ENCODE assay signal across 10 cellular contexts in genomic region chr9:137221477-137222111, GRCh38. TPM values are rescaled to one million over a fixed set of nuclear protein-coding genes. Genes with fewer than 3 reads are reported as not detected.
A peak's percentile ranks its signal among the peaks of the same experiment; 100 is the strongest.
DNase-seq lines count a peak whose midpoint lies in the region; ATAC-seq, FAIRE-seq and TF ChIP-seq lines count a peak whose summit lies in the region.
"Had no signal": no experiment of that assay in that cellular context is flagged by ENCODE, and none has a peak within 500 bp of the region (broad histone marks: within the 10 kb centered on the region; RNA-seq: fewer than 3 reads in every experiment).

No MANE protein-coding gene starts in this region.

- no peak overlapping the region for H2AFZ ChIP-seq in HepG2 (ENCODE audit: low read length)

- no peak for TF ChIP-seq POLR2A in HepG2 (IDR thresholded peaks at IDR 0.05; ENCODE audit: insufficient read depth in 1 of 2, low read depth in 2 of 2, low read length in 2 of 2)

- TF ChIP-seq CTCF in HepG2 (CRISPR knock-in tag; IDR thresholded peaks at IDR 0.05) = no peak
- no peak for TF ChIP-seq CTCF in endothelial cell (IDR thresholded peaks at IDR 0.05; ENCODE audit: unreplicated experiment)

- H3K27ac Mint-ChIP-seq in stimulated activated naive CD8-positive, alpha-beta T cell treated with anti-CD3 and anti-CD28 coated beads, Interleukin-15, amount 100 ng/mL, for 72 hours = no peak overlapping the region
- no peak overlapping the region for H3K27ac Mint-ChIP-seq in endothelial cell (ENCODE audit: unreplicated experiment)

- peaks cover 22% of the 10 kb centered on the region for H3K4me1 Mint-ChIP-seq in stimulated activated naive CD8-positive, alpha-beta T cell treated with anti-CD3 and anti-CD28 coated beads, Interleukin-15, amount 100 ng/mL, for 72 hours
- no peaks in the 10 kb centered on the region for H3K4me1 Mint-ChIP-seq in endothelial cell (ENCODE audit: unreplicated experiment)

- peaks cover 3% of the 10 kb centered on the region for H3K79me2 ChIP-seq in HepG2 (ENCODE audit: insufficient read depth, low read length)

- no peaks in the 10 kb centered on the region for H3K36me3 ChIP-seq in HepG2 (replicated peaks in 1 of 2; ENCODE audit: control insufficient read depth in 1 of 2, insufficient read depth in 2 of 2, low read length in 2 of 2)
- no peaks in the 10 kb centered on the region for H3K36me3 ChIP-seq in aorta (ENCODE audit: control insufficient read depth in 1 of 2, insufficient read depth in 2 of 2, low read length in 1 of 2)
- no peaks in the 10 kb centered on the region for H3K36me3 ChIP-seq in MG63

- H3K9me3 ChIP-seq in HepG2 (ENCODE audit: low read length) (no peaks in the 10 kb centered on the region), aorta (ENCODE audit: control insufficient read depth, low read length) (no peaks in the 10 kb centered on the region), MG63 (no peaks in the 10 kb centered on the region)

- POLR2A ChIA-PET in HepG2 (lab: Yijun Ruan, JAX) = interaction anchor here (0.6 to 13.4 kb wide), 8 partner anchors 13 to 135 kb away, joined by 3 to 225 read pairs (median 24); partner anchors contain the start of genes MAN1B1, NDOR1, TMEM203 and TPRN

- no peak for DNase-seq in stimulated activated naive CD8-positive, alpha-beta T cell treated with anti-CD3 and anti-CD28 coated beads, Interleukin-15, amount 100 ng/mL, for 72 hours
- DNase-seq in stimulated activated naive CD8-positive, alpha-beta T cell treated with anti-CD3 and anti-CD28 coated beads, Interleukin-15, Interleukin-2, amounts not matched to agents 100 U/mL and 50 U/mL, for 24 hours = no peak
- DNase-seq in HepG2 (ENCODE audit: low spot score) = no peak
- DNase-seq in aorta = no peak
- DNase-seq in amniotic stem cell (lab: John Stamatoyannopoulos, UW) = no peak
- DNase-seq in endothelial cell (ENCODE audit: low spot score) = no peak
- no peak for DNase-seq in MG63

- CTCF ChIA-PET in HepG2 (lab: Yijun Ruan, JAX; ENCODE audit: low intra/inter-chr PET ratio, low total read pairs) = no interaction called here

- H3K36me3 Mint-ChIP-seq in endothelial cell (ENCODE audit: low read depth, unreplicated experiment) = no peaks in the 10 kb centered on the region

- BruUV-seq in HepG2 (replicated peaks; lab: Mats Ljungman, UMichigan) = no TSS peak

- ATAC-seq in stimulated activated naive CD8-positive, alpha-beta T cell treated with anti-CD3 and anti-CD28 coated beads, Interleukin-15, amount 100 ng/mL, for 72 hours = no peak
- ATAC-seq in stimulated activated naive CD8-positive, alpha-beta T cell treated with anti-CD3 and anti-CD28 coated beads, Interleukin-15, Interleukin-2, amounts not matched to agents 100 U/mL and 50 U/mL, for 24 hours = no peak
- ATAC-seq in HepG2 (peak; percentile 2), aorta (ENCODE audit: low FRiP score) (no peak)

- H3K27me3 ChIP-seq in HepG2 (ENCODE audit: control insufficient read depth in 1 of 2, insufficient read depth in 2 of 2, low read length in 2 of 2) = no peaks in the 10 kb centered on the region; a peak in 1 of 5 replicates
- H3K27me3 ChIP-seq in aorta (ENCODE audit: control insufficient read depth in 1 of 2, insufficient read depth in 2 of 2, low read length in 1 of 2) = no peaks in the 10 kb centered on the region
- no peaks in the 10 kb centered on the region for H3K27me3 ChIP-seq in MG63

- peak overlapping the region; percentile 9 to 29 for H3K4me3 Mint-ChIP-seq in stimulated activated naive CD8-positive, alpha-beta T cell treated with anti-CD3 and anti-CD28 coated beads, Interleukin-15, amount 100 ng/mL, for 72 hours
- H3K4me3 Mint-ChIP-seq in endothelial cell (ENCODE audit: unreplicated experiment) = no peak overlapping the region

- intact Hi-C loops in HepG2 (cut with micrococcal nuclease; ENCODE audit: unreplicated experiment) (loop anchor here (2.0 kb wide), 2 partner anchors 15 to 21 kb away; partner anchors contain the start of gene TPRN), aorta (cut with DNase I) (no loop called here)

- H3K4me1 ChIP-seq in HepG2 (ENCODE audit: insufficient read depth, low read length) (peaks cover 62% of the 10 kb centered on the region), aorta (ENCODE audit: control insufficient read depth in 1 of 2, insufficient read depth in 2 of 2, low read length in 2 of 2) (no peaks in the 10 kb centered on the region)

- H3K4me3 ChIP-seq in HepG2 (replicated peaks in 1 of 3; ENCODE audit: insufficient read depth in 1 of 3, low read depth in 2 of 3, low read length in 3 of 3) (peak overlapping the region; percentile 55 to 64 (median 59); a peak in 4 of 6 replicates), aorta (ENCODE audit: low read length in 2 of 2) (peak overlapping the region; percentile 3 to 40), MG63 (no peak overlapping the region)

- peak overlapping the region; percentile 57 for H3K9ac ChIP-seq in HepG2 (ENCODE audit: insufficient read depth, low read depth, low read length)

- TF ChIP-seq RAD21 in HepG2 (CRISPR knock-in tag; IDR thresholded peaks at IDR 0.05) = no peak

- no peaks in the 10 kb centered on the region for H3K9me3 Mint-ChIP-seq in stimulated activated naive CD8-positive, alpha-beta T cell treated with anti-CD3 and anti-CD28 coated beads, Interleukin-15, amount 100 ng/mL, for 72 hours
- no peaks in the 10 kb centered on the region for H3K9me3 Mint-ChIP-seq in endothelial cell (ENCODE audit: unreplicated experiment)

- no peak for TF ChIP-seq EP300 in HepG2 (IDR thresholded peaks at IDR 0.05; ENCODE audit: low read depth in 2 of 2, low read length in 2 of 2)
- no peak for TF ChIP-seq EP300 in HepG2 (CRISPR knock-in tag; IDR thresholded peaks at IDR 0.05; ENCODE audit: borderline replicate concordance)

- WGBS in HepG2 (ENCODE audit: low lambda C conversion rate) = no CpG with 5 or more reads among the region's 61 CpGs
- WGBS in aorta, 2 donors = 8 to 9% methylated on average over 39 to 61 of the region's 61 CpGs

- in situ Hi-C loops in HepG2 (cut with HindIII; ENCODE audit: extremely low pct_ligation_motif_present, low pct_unique_long_range_greater_than_20kb) = no loop called here

- no peak for FAIRE-seq in HepG2 (lab: Jason Lieb, UNC)

- peaks cover 4% of the 10 kb centered on the region; the same call in 1 of the 2 replicates for H4K20me1 ChIP-seq in HepG2 (ENCODE audit: insufficient read depth, low read length)

- H3K4me2 ChIP-seq in HepG2 (ENCODE audit: low read depth, low read length) = peak overlapping the region; percentile 56

- no peaks in the 10 kb centered on the region for H3K27me3 Mint-ChIP-seq in stimulated activated naive CD8-positive, alpha-beta T cell treated with anti-CD3 and anti-CD28 coated beads, Interleukin-15, amount 100 ng/mL, for 72 hours
- peaks cover 12% of the 10 kb centered on the region for H3K27me3 Mint-ChIP-seq in endothelial cell (ENCODE audit: unreplicated experiment)

- H3K27ac ChIP-seq in angular gyrus (ENCODE audit: low read depth, low read length) = peak overlapping the region; percentile 62
- H3K27ac ChIP-seq in HepG2 (ENCODE audit: extremely low read length, insufficient read depth, low read length) = peak overlapping the region; percentile 65
- no peak overlapping the region for H3K27ac ChIP-seq in aorta (ENCODE audit: low read depth in 1 of 2, low read length in 2 of 2)
- H3K27ac ChIP-seq: GM23248 had no signal

RNA-seq across cellular contexts. Expression of gene RNF208, which starts 0.4 kb away (rescaled TPM):
- total RNA-seq in HepG2 (2016; rRNA removed; fragmentation: Illumina TruSeq; extraction: Trizol) = 1.8 and 2.1 TPM in 2 replicates
- 1.2 and 1.4 TPM in 2 replicates for total RNA-seq in HepG2 (2016; cell fraction: cytosol; rRNA removed; fragmentation: Illumina TruSeq; extraction: Trizol; ENCODE audit: low read depth)
- total RNA-seq in HepG2 (2016; cell fraction: insoluble cytoplasmic fraction; rRNA removed; fragmentation: Illumina TruSeq; extraction: Trizol) = 1.2 and 2.1 TPM in 2 replicates
- total RNA-seq in HepG2 (2016; cell fraction: membrane; rRNA removed; fragmentation: Illumina TruSeq; extraction: Trizol) = 3.7 and 4.2 TPM in 2 replicates
- 0.99 and 1.3 TPM in 2 replicates for total RNA-seq in HepG2 (2016; cell fraction: nucleus; rRNA removed; fragmentation: Illumina TruSeq; extraction: Trizol)
- 1.6 and 2.0 TPM in 2 replicates for polyA plus RNA-seq in HepG2 (2011; rRNA removed)
- 0.99 and 1.4 TPM in 2 replicates for polyA plus RNA-seq in HepG2 (2011; cell fraction: cytosol; rRNA removed)
- polyA plus RNA-seq in HepG2 (2011; cell fraction: nucleus; rRNA removed) = 14.1 and 17.8 TPM in 2 replicates
- polyA plus RNA-seq in HepG2 (2012) = 9.0 and 16.1 TPM in 2 replicates
- 28.1 and 30.5 TPM in 2 replicates for polyA plus RNA-seq in HepG2 (2016; cell fraction: cytosol; fragmentation: Illumina TruSeq; extraction: Trizol; ENCODE audit: low read depth)
- polyA plus RNA-seq in HepG2 (2016; cell fraction: insoluble cytoplasmic fraction; fragmentation: Illumina TruSeq; extraction: Trizol; ENCODE audit: low read depth) = 15.2 and 22.0 TPM in 2 replicates
- polyA plus RNA-seq in HepG2 (2016; cell fraction: membrane; fragmentation: Illumina TruSeq; extraction: Trizol; ENCODE audit: low read depth) = 36.0 and 38.6 TPM in 2 replicates
- polyA plus RNA-seq in HepG2 (2016; cell fraction: nucleus; fragmentation: Illumina TruSeq; extraction: Trizol; ENCODE audit: insufficient read depth, low read depth) = 23.4 and 23.9 TPM in 2 replicates
- 4.1 TPM in 1 of 2 replicates, not detected in the other for polyA minus RNA-seq in HepG2 (2011; rRNA and poly(A)+ RNA removed; ENCODE audit: low replicate concordance)
- 3.5 and 4.5 TPM in 2 replicates for polyA minus RNA-seq in HepG2 (2011; cell fraction: cytosol; rRNA and poly(A)+ RNA removed)
- polyA minus RNA-seq in HepG2 (2011; cell fraction: nucleus; rRNA and poly(A)+ RNA removed) = 0.62 and 0.77 TPM in 2 replicates
- 1 to 10 TPM; 2.2 to 3.4 TPM for total RNA-seq in aorta
- polyA plus RNA-seq in aorta = 10 to 100 TPM in 1 of 2 donors, 1 to 10 TPM in 1; 2.9 to 11.8 TPM
- 1.1 TPM for total RNA-seq in endothelial cell (ENCODE audit: unreplicated experiment)
- not detected in 2 replicates for total RNA-seq in MG63 (2014; rRNA removed; shearing (Covaris generic); ENCODE audit: low replicate concordance)

RNA-seq across cellular contexts. Expression of gene CYSRT1, which starts 3.4 kb away (rescaled TPM):
- total RNA-seq in HepG2 (2016; rRNA removed; fragmentation: Illumina TruSeq; extraction: Trizol) (2.1 and 3.4 TPM in 2 replicates), aorta (not detected), endothelial cell (ENCODE audit: unreplicated experiment) (1.4 TPM)
- 1.8 and 1.9 TPM in 2 replicates for total RNA-seq in HepG2 (2016; cell fraction: cytosol; rRNA removed; fragmentation: Illumina TruSeq; extraction: Trizol; ENCODE audit: low read depth)
- 2.7 and 3.3 TPM in 2 replicates for total RNA-seq in HepG2 (2016; cell fraction: insoluble cytoplasmic fraction; rRNA removed; fragmentation: Illumina TruSeq; extraction: Trizol)
- total RNA-seq in HepG2 (2016; cell fraction: membrane; rRNA removed; fragmentation: Illumina TruSeq; extraction: Trizol) = 1.3 and 1.4 TPM in 2 replicates
- 1.1 and 1.2 TPM in 2 replicates for total RNA-seq in HepG2 (2016; cell fraction: nucleus; rRNA removed; fragmentation: Illumina TruSeq; extraction: Trizol)
- polyA plus RNA-seq in HepG2 (2011; rRNA removed) (1.5 and 1.7 TPM in 2 replicates), aorta (1 to 10 TPM in 1 of 2 donors, not detected in 1; 1.1 TPM)
- 0.82 and 1.8 TPM in 2 replicates for polyA plus RNA-seq in HepG2 (2011; cell fraction: cytosol; rRNA removed)
- polyA plus RNA-seq in HepG2 (2011; cell fraction: nucleus; rRNA removed) = 0.95 and 1.2 TPM in 2 replicates
- 0.80 and 1.1 TPM in 2 replicates for polyA plus RNA-seq in HepG2 (2012)
- 1.2 and 1.3 TPM in 2 replicates for polyA plus RNA-seq in HepG2 (2016; cell fraction: cytosol; fragmentation: Illumina TruSeq; extraction: Trizol; ENCODE audit: low read depth)
- polyA plus RNA-seq in HepG2 (2016; cell fraction: insoluble cytoplasmic fraction; fragmentation: Illumina TruSeq; extraction: Trizol; ENCODE audit: low read depth) = 3.0 and 3.6 TPM in 2 replicates
- 1.1 and 1.3 TPM in 2 replicates for polyA plus RNA-seq in HepG2 (2016; cell fraction: membrane; fragmentation: Illumina TruSeq; extraction: Trizol; ENCODE audit: low read depth)
- polyA plus RNA-seq in HepG2 (2016; cell fraction: nucleus; fragmentation: Illumina TruSeq; extraction: Trizol; ENCODE audit: insufficient read depth, low read depth) = 1.2 and 2.1 TPM in 2 replicates
- polyA minus RNA-seq in HepG2 (2011; rRNA and poly(A)+ RNA removed; ENCODE audit: low replicate concordance) = 2.1 and 2.5 TPM in 2 replicates
- 0.49 and 0.97 TPM in 2 replicates for polyA minus RNA-seq in HepG2 (2011; cell fraction: cytosol; rRNA and poly(A)+ RNA removed)
- polyA minus RNA-seq in HepG2 (2011; cell fraction: nucleus; rRNA and poly(A)+ RNA removed) = 0.52 and 0.87 TPM in 2 replicates
- total RNA-seq in MG63 (2014; rRNA removed; shearing (Covaris generic); ENCODE audit: low replicate concordance) = 0.89 and 1.5 TPM in 2 replicates

RNA-seq across cellular contexts. Expression of gene RNF224, which starts 5.7 kb away (rescaled TPM):
- total RNA-seq in HepG2 (2016; rRNA removed; fragmentation: Illumina TruSeq; extraction: Trizol) = 0.09 and 0.10 TPM in 2 replicates
- not detected in 2 replicates for total RNA-seq in HepG2 (2016; cell fraction: cytosol; rRNA removed; fragmentation: Illumina TruSeq; extraction: Trizol; ENCODE audit: low read depth)
- not detected in 2 replicates for total RNA-seq in HepG2 (2016; cell fraction: insoluble cytoplasmic fraction; rRNA removed; fragmentation: Illumina TruSeq; extraction: Trizol)
- 0.12 TPM in 1 of 2 replicates, not detected in the other for total RNA-seq in HepG2 (2016; cell fraction: membrane; rRNA removed; fragmentation: Illumina TruSeq; extraction: Trizol)
- total RNA-seq in HepG2 (2016; cell fraction: nucleus; rRNA removed; fragmentation: Illumina TruSeq; extraction: Trizol) = not detected in 2 replicates
- not detected in 2 replicates for polyA plus RNA-seq in HepG2 (2011; rRNA removed)
- 0.03 and 0.04 TPM in 2 replicates for polyA plus RNA-seq in HepG2 (2011; cell fraction: cytosol; rRNA removed)
- polyA plus RNA-seq in HepG2 (2011; cell fraction: nucleus; rRNA removed) = 0.07 and 0.11 TPM in 2 replicates
- polyA plus RNA-seq in HepG2 (2012) = 0.33 and 0.51 TPM in 2 replicates
- polyA plus RNA-seq in HepG2 (2016; cell fraction: cytosol; fragmentation: Illumina TruSeq; extraction: Trizol; ENCODE audit: low read depth) = not detected in 2 replicates
- 0.25 TPM in 1 of 2 replicates, not detected in the other for polyA plus RNA-seq in HepG2 (2016; cell fraction: insoluble cytoplasmic fraction; fragmentation: Illumina TruSeq; extraction: Trizol; ENCODE audit: low read depth)
- polyA plus RNA-seq in HepG2 (2016; cell fraction: membrane; fragmentation: Illumina TruSeq; extraction: Trizol; ENCODE audit: low read depth) = not detected in 2 replicates
- 0.25 TPM in 1 of 2 replicates, not detected in the other for polyA plus RNA-seq in HepG2 (2016; cell fraction: nucleus; fragmentation: Illumina TruSeq; extraction: Trizol; ENCODE audit: insufficient read depth, low read depth)
- polyA minus RNA-seq in HepG2 (2011; rRNA and poly(A)+ RNA removed; ENCODE audit: low replicate concordance) = 0.10 and 0.44 TPM in 2 replicates
- not detected in 2 replicates for polyA minus RNA-seq in HepG2 (2011; cell fraction: cytosol; rRNA and poly(A)+ RNA removed)
- polyA minus RNA-seq in HepG2 (2011; cell fraction: nucleus; rRNA and poly(A)+ RNA removed) = 0.26 TPM in 1 of 2 replicates, not detected in the other
- not detected for total RNA-seq in aorta
- under 1 TPM; 0.08 to 0.25 TPM for polyA plus RNA-seq in aorta
- total RNA-seq in endothelial cell (ENCODE audit: unreplicated experiment) = not detected
- not detected in 2 replicates for total RNA-seq in MG63 (2014; rRNA removed; shearing (Covaris generic); ENCODE audit: low replicate concordance)
- total RNA-seq: GM23248 had no signal
- polyA plus RNA-seq: GM23248 had no signal

RNA-seq across cellular contexts. Expression of gene SLC34A3, which starts 9.1 kb away (rescaled TPM):
- total RNA-seq in HepG2 (2016; rRNA removed; fragmentation: Illumina TruSeq; extraction: Trizol) = 0.38 and 1.0 TPM in 2 replicates
- 0.97 and 1.3 TPM in 2 replicates for total RNA-seq in HepG2 (2016; cell fraction: cytosol; rRNA removed; fragmentation: Illumina TruSeq; extraction: Trizol; ENCODE audit: low read depth)
- total RNA-seq in HepG2 (2016; cell fraction: insoluble cytoplasmic fraction; rRNA removed; fragmentation: Illumina TruSeq; extraction: Trizol) = 0.51 and 0.97 TPM in 2 replicates
- 0.74 and 0.76 TPM in 2 replicates for total RNA-seq in HepG2 (2016; cell fraction: membrane; rRNA removed; fragmentation: Illumina TruSeq; extraction: Trizol)
- 0.60 and 0.81 TPM in 2 replicates for total RNA-seq in HepG2 (2016; cell fraction: nucleus; rRNA removed; fragmentation: Illumina TruSeq; extraction: Trizol)
- polyA plus RNA-seq in HepG2 (2011; rRNA removed) = 0.07 and 0.20 TPM in 2 replicates
- polyA plus RNA-seq in HepG2 (2011; cell fraction: cytosol; rRNA removed) = 0.09 and 0.16 TPM in 2 replicates
- 0.33 and 0.50 TPM in 2 replicates for polyA plus RNA-seq in HepG2 (2011; cell fraction: nucleus; rRNA removed)
- 0.21 and 0.60 TPM in 2 replicates for polyA plus RNA-seq in HepG2 (2012)
- polyA plus RNA-seq in HepG2 (2016; cell fraction: cytosol; fragmentation: Illumina TruSeq; extraction: Trizol; ENCODE audit: low read depth) = 0.59 and 0.93 TPM in 2 replicates
- 0.58 and 0.62 TPM in 2 replicates for polyA plus RNA-seq in HepG2 (2016; cell fraction: insoluble cytoplasmic fraction; fragmentation: Illumina TruSeq; extraction: Trizol; ENCODE audit: low read depth)
- 0.52 and 0.70 TPM in 2 replicates for polyA plus RNA-seq in HepG2 (2016; cell fraction: membrane; fragmentation: Illumina TruSeq; extraction: Trizol; ENCODE audit: low read depth)
- polyA plus RNA-seq in HepG2 (2016; cell fraction: nucleus; fragmentation: Illumina TruSeq; extraction: Trizol; ENCODE audit: insufficient read depth, low read depth) = 1.2 and 1.8 TPM in 2 replicates
- 0.12 and 0.20 TPM in 2 replicates for polyA minus RNA-seq in HepG2 (2011; rRNA and poly(A)+ RNA removed; ENCODE audit: low replicate concordance)
- not detected in 2 replicates for polyA minus RNA-seq in HepG2 (2011; cell fraction: cytosol; rRNA and poly(A)+ RNA removed)
- polyA minus RNA-seq in HepG2 (2011; cell fraction: nucleus; rRNA and poly(A)+ RNA removed) = not detected in 2 replicates
- not detected for total RNA-seq in aorta
- polyA plus RNA-seq in aorta = not detected
- not detected for total RNA-seq in endothelial cell (ENCODE audit: unreplicated experiment)
- not detected in 2 replicates for total RNA-seq in MG63 (2014; rRNA removed; shearing (Covaris generic); ENCODE audit: low replicate concordance)
- total RNA-seq: GM23248, mononuclear cell had no signal
- polyA plus RNA-seq: GM23248 had no signal

RNA-seq across cellular contexts. Expression of gene NDOR1, which starts 16.1 kb away (rescaled TPM):
- 4.9 and 8.7 TPM in 2 replicates for total RNA-seq in HepG2 (2016; rRNA removed; fragmentation: Illumina TruSeq; extraction: Trizol)
- 2.1 and 2.9 TPM in 2 replicates for total RNA-seq in HepG2 (2016; cell fraction: cytosol; rRNA removed; fragmentation: Illumina TruSeq; extraction: Trizol; ENCODE audit: low read depth)
- 4.4 and 9.2 TPM in 2 replicates for total RNA-seq in HepG2 (2016; cell fraction: insoluble cytoplasmic fraction; rRNA removed; fragmentation: Illumina TruSeq; extraction: Trizol)
- total RNA-seq in HepG2 (2016; cell fraction: membrane; rRNA removed; fragmentation: Illumina TruSeq; extraction: Trizol) = 2.6 and 3.0 TPM in 2 replicates
- 7.6 and 9.3 TPM in 2 replicates for total RNA-seq in HepG2 (2016; cell fraction: nucleus; rRNA removed; fragmentation: Illumina TruSeq; extraction: Trizol)
- polyA plus RNA-seq in HepG2 (2011; rRNA removed) = 3.6 and 4.2 TPM in 2 replicates
- 1.4 and 2.3 TPM in 2 replicates for polyA plus RNA-seq in HepG2 (2011; cell fraction: cytosol; rRNA removed)
- 31.8 and 46.8 TPM in 2 replicates for polyA plus RNA-seq in HepG2 (2011; cell fraction: nucleus; rRNA removed)
- polyA plus RNA-seq in HepG2 (2012) = 4.0 and 5.5 TPM in 2 replicates
- 0.87 and 1.3 TPM in 2 replicates for polyA plus RNA-seq in HepG2 (2016; cell fraction: cytosol; fragmentation: Illumina TruSeq; extraction: Trizol; ENCODE audit: low read depth)
- 4.5 and 6.6 TPM in 2 replicates for polyA plus RNA-seq in HepG2 (2016; cell fraction: insoluble cytoplasmic fraction; fragmentation: Illumina TruSeq; extraction: Trizol; ENCODE audit: low read depth)
- 1.6 and 1.8 TPM in 2 replicates for polyA plus RNA-seq in HepG2 (2016; cell fraction: membrane; fragmentation: Illumina TruSeq; extraction: Trizol; ENCODE audit: low read depth)
- polyA plus RNA-seq in HepG2 (2016; cell fraction: nucleus; fragmentation: Illumina TruSeq; extraction: Trizol; ENCODE audit: insufficient read depth, low read depth) = 29.3 and 34.2 TPM in 2 replicates
- polyA minus RNA-seq in HepG2 (2011; rRNA and poly(A)+ RNA removed; ENCODE audit: low replicate concordance) = 5.2 and 15.0 TPM in 2 replicates
- 2.1 and 2.4 TPM in 2 replicates for polyA minus RNA-seq in HepG2 (2011; cell fraction: cytosol; rRNA and poly(A)+ RNA removed)
- 3.4 and 4.5 TPM in 2 replicates for polyA minus RNA-seq in HepG2 (2011; cell fraction: nucleus; rRNA and poly(A)+ RNA removed)
- total RNA-seq in aorta = 10 to 100 TPM; 10.0 to 14.2 TPM
- 10 to 100 TPM in 1 of 2 donors, 1 to 10 TPM in 1; 3.0 to 20.4 TPM for polyA plus RNA-seq in aorta
- 22.5 TPM for total RNA-seq in endothelial cell (ENCODE audit: unreplicated experiment)
- total RNA-seq in MG63 (2014; rRNA removed; shearing (Covaris generic); ENCODE audit: low replicate concordance) = 2.0 and 5.7 TPM in 2 replicates

Comparison
In these comparisons a context has a peak if more than half of its experiments do, and no peak if none do; other contexts are left out.
1. H3K27ac ChIP-seq: peak in angular gyrus (single experiment) and HepG2 (single experiment); none in aorta (0 of 2).